Comparison of ENCODE assay signal across 1 cellular context in the genomic region with DNA sequence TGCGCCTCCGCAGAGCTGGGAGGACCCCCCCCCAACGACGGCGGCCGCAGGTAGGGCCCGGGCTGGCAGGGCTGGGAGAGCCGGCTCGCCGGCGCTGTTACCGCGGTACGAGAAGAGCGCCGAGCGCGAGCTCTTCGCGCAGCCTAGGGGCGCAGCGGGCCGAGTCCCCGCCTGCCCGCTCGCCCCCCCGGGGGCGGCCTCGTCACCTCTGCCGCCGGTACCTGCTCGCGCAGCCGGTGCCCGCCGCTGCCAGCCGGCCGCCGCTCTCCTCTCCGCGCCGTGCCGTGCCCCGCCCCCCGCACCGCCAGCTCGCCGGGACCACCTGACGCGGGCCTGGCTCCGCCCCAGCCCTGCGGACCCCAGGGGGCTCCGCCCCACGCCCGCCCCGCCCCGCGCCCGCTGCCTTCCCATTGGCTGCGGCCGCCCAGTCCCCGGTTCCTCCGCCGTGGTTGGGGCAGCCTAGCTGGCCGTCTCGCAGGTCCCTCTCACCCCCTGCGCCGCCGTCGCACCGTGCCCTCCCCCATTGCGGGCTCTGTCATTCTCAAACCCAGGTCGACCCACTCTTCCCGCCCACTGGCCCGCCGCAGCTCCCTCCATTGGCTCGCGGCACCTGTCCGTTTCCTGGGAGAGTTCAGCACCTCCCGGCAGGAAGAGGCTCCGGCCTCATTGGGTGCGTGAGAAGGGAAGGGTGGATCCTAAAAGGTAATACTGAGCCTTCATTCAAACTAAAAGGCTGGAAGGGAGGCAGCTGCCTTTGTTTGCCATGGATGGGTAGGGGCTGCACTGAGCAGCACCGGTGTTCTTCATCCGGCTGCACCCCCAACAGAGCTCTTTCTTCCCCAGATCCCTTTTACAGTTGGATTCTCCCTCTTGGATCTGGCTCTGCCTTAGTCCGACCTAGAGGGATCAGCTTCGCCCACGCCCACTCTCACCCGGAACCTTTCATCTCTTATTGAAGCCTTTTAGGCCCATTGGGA.
TF ChIP-seq lines count a peak whose summit lies in the region.

Gene MAP3K9, minus strand, starts transcription at position 276 of the 977 bp plus-strand sequence. CDS start 342 bp downstream, outside the sequence.

TF ChIP-seq in HepG2, 621 proteins besides CTCF, POLR2A, EP300 and RAD21 (continued from another document and continues in another):
- TF ChIP-seq, protein P1, sequence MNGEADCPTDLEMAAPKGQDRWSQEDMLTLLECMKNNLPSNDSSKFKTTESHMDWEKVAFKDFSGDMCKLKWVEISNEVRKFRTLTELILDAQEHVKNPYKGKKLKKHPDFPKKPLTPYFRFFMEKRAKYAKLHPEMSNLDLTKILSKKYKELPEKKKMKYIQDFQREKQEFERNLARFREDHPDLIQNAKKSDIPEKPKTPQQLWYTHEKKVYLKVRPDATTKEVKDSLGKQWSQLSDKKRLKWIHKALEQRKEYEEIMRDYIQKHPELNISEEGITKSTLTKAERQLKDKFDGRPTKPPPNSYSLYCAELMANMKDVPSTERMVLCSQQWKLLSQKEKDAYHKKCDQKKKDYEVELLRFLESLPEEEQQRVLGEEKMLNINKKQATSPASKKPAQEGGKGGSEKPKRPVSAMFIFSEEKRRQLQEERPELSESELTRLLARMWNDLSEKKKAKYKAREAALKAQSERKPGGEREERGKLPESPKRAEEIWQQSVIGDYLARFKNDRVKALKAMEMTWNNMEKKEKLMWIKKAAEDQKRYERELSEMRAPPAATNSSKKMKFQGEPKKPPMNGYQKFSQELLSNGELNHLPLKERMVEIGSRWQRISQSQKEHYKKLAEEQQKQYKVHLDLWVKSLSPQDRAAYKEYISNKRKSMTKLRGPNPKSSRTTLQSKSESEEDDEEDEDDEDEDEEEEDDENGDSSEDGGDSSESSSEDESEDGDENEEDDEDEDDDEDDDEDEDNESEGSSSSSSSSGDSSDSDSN (CRISPR knock-in tag; IDR thresholded peaks at IDR 0.05), result no peak; the same call in 1 of the 2 replicates
- no peak for TF ChIP-seq HOXD1 (CRISPR knock-in tag; IDR thresholded peaks at IDR 0.05)
- no peak for TF ChIP-seq NR2F2 (IDR thresholded peaks at IDR 0.05; ENCODE audit: borderline replicate concordance, low read depth)
- no peak for TF ChIP-seq NR1H2 (CRISPR knock-in tag; IDR thresholded peaks at IDR 0.05; ENCODE audit: borderline replicate concordance, low read depth)
- no peak for TF ChIP-seq ZBTB46 (CRISPR knock-in tag; IDR thresholded peaks at IDR 0.05; ENCODE audit: borderline replicate concordance)
- TF ChIP-seq KLF15 (CRISPR knock-in tag; IDR thresholded peaks at IDR 0.05; ENCODE audit: borderline replicate concordance), result no peak
- TF ChIP-seq, protein P2, sequence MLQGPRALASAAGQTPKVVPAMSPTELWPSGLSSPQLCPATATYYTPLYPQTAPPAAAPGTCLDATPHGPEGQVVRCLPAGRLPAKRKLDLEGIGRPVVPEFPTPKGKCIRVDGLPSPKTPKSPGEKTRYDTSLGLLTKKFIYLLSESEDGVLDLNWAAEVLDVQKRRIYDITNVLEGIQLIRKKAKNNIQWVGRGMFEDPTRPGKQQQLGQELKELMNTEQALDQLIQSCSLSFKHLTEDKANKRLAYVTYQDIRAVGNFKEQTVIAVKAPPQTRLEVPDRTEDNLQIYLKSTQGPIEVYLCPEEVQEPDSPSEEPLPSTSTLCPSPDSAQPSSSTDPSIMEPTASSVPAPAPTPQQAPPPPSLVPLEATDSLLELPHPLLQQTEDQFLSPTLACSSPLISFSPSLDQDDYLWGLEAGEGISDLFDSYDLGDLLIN (CRISPR knock-in tag; IDR thresholded peaks at IDR 0.05; ENCODE audit: borderline replicate concordance), result no peak
- no peak for TF ChIP-seq CBFB (CRISPR knock-in tag; IDR thresholded peaks at IDR 0.05)
- TF ChIP-seq, protein P3, sequence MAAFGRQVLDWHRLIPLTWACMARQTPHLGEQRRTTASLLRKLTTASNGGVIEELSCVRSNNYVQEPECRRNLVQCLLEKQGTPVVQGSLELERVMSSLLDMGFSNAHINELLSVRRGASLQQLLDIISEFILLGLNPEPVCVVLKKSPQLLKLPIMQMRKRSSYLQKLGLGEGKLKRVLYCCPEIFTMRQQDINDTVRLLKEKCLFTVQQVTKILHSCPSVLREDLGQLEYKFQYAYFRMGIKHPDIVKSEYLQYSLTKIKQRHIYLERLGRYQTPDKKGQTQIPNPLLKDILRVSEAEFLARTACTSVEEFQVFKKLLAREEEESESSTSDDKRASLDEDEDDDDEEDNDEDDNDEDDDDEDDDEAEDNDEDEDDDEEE (CRISPR knock-in tag; IDR thresholded peaks at IDR 0.05), result no peak
- no peak for TF ChIP-seq PBX3 (CRISPR knock-in tag; IDR thresholded peaks at IDR 0.05; ENCODE audit: borderline replicate concordance)
- TF ChIP-seq ZBTB20 (CRISPR knock-in tag; IDR thresholded peaks at IDR 0.05; ENCODE audit: borderline replicate concordance, low read depth), result no peak; the same call in 1 of the 2 replicates
- peak; percentile 43; the same call in 1 of the 2 replicates for TF ChIP-seq MEIS2 (CRISPR knock-in tag; IDR thresholded peaks at IDR 0.05)
- 0 out of 2 replicates have a peak, but pooled peaks have one; percentile 37 for TF ChIP-seq HDAC2 (CRISPR knock-in tag; IDR thresholded peaks at IDR 0.05)
- peak; percentile 87 for TF ChIP-seq NFYC (CRISPR knock-in tag; IDR thresholded peaks at IDR 0.05)
- TF ChIP-seq EEA1 (CRISPR knock-in tag; IDR thresholded peaks at IDR 0.05; ENCODE audit: borderline replicate concordance), result 0 out of 2 replicates have a peak, but pooled peaks have one; percentile 25
- TF ChIP-seq, protein P4, sequence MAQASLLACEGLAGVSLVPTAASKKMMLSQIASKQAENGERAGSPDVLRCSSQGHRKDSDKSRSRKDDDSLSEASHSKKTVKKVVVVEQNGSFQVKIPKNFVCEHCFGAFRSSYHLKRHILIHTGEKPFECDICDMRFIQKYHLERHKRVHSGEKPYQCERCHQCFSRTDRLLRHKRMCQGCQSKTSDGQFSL (CRISPR knock-in tag; IDR thresholded peaks at IDR 0.05), result no peak; the same call in 1 of the 2 replicates
- TF ChIP-seq ZNF230 (CRISPR knock-in tag; IDR thresholded peaks at IDR 0.05), result peak; percentile 76; the same call in 1 of the 2 replicates
- no peak for TF ChIP-seq CENPT (CRISPR knock-in tag; IDR thresholded peaks at IDR 0.05; ENCODE audit: low read depth)
- TF ChIP-seq ARID4A (CRISPR knock-in tag; IDR thresholded peaks at IDR 0.05; ENCODE audit: borderline replicate concordance), result peak; percentile 0; the same call in 1 of the 2 replicates
- no peak for TF ChIP-seq ATF7 (IDR thresholded peaks at IDR 0.05)
- no peak for TF ChIP-seq ATF7 (CRISPR knock-in tag; IDR thresholded peaks at IDR 0.05)
- TF ChIP-seq SMARCE1 (IDR thresholded peaks at IDR 0.05; ENCODE audit: borderline replicate concordance), result no peak
- no peak for TF ChIP-seq ZNF292 (CRISPR knock-in tag; IDR thresholded peaks at IDR 0.05; ENCODE audit: borderline replicate concordance, low read depth)
- TF ChIP-seq ZNF430 (CRISPR knock-in tag; IDR thresholded peaks at IDR 0.05), result peak; percentile 61; the same call in 1 of the 2 replicates
- no peak for TF ChIP-seq ZNF563 (CRISPR knock-in tag; IDR thresholded peaks at IDR 0.05)
- TF ChIP-seq PBX2 (CRISPR knock-in tag; IDR thresholded peaks at IDR 0.05), result peak; percentile 83
- peak; percentile 54; the same call in 1 of the 2 replicates for TF ChIP-seq ZNF605 (CRISPR knock-in tag; IDR thresholded peaks at IDR 0.05)
- peak; percentile 52; the same call in 1 of the 2 replicates for TF ChIP-seq ZNF777 (CRISPR knock-in tag; IDR thresholded peaks at IDR 0.05)
- TF ChIP-seq ZNF614 (CRISPR knock-in tag; IDR thresholded peaks at IDR 0.05; ENCODE audit: borderline replicate concordance), result 0 out of 2 replicates have a peak, but pooled peaks have one; percentile 24
- no peak for TF ChIP-seq PAF1 (CRISPR knock-in tag; IDR thresholded peaks at IDR 0.05)
- no peak for TF ChIP-seq ERF (CRISPR knock-in tag; IDR thresholded peaks at IDR 0.05)
- no peak; the same call in 1 of the 2 replicates for TF ChIP-seq ZNF891 (CRISPR knock-in tag; IDR thresholded peaks at IDR 0.05)
- 0 out of 2 replicates have a peak, but pooled peaks have one; percentile 23 for TF ChIP-seq MNT (IDR thresholded peaks at IDR 0.05)
- TF ChIP-seq HDAC1 (CRISPR knock-in tag; IDR thresholded peaks at IDR 0.05), result 0 out of 2 replicates have a peak, but pooled peaks have one; percentile 25
- no peak for TF ChIP-seq PPARG (CRISPR knock-in tag; conservative IDR thresholded peaks at IDR 0.05)
- TF ChIP-seq GPN1 (CRISPR knock-in tag; IDR thresholded peaks at IDR 0.05; ENCODE audit: borderline replicate concordance), result no peak
- TF ChIP-seq ZNF24 (IDR thresholded peaks at IDR 0.05), result no peak
